In genomic region chr10:28468707-28469483, GRCh38 we compare ENCODE assay signal across 22 cellular contexts.
"Had no signal": no experiment of that assay in that cellular context is flagged by ENCODE, and none has a peak within 500 bp of the region (broad histone marks: within the 10 kb centered on the region; RNA-seq: fewer than 3 reads in every experiment).

No MANE protein-coding gene starts in this region.

- H3K4me1 ChIP-seq: pancreas, tibial artery had no signal

- DNase-seq: activated CD4-positive, alpha-beta T cell treated with anti-CD3 and anti-CD28 coated beads, Interleukin-2, amount 10 ng/mL, durations not matched to agents 24 days and 14 days; activated CD8-positive, alpha-beta T cell treated with anti-CD3 and anti-CD28 coated beads for 36 hours; activated naive CD4-positive, alpha-beta T cell; activated naive CD8-positive, alpha-beta T cell treated with anti-CD3 and anti-CD28 coated beads for 36 hours; activated T-cell treated with anti-CD3 and anti-CD28 coated beads, Interleukin-2, amount 50 U/mL, for 1 hour; amniotic stem cell; foreskin fibroblast; hypothalamus; islet precursor cell; left colon; pancreas; spleen; stimulated activated naive CD4-positive, alpha-beta T cell; SW 1271; tibial artery had no signal

- ATAC-seq: activated CD8-positive, alpha-beta T cell treated with anti-CD3 and anti-CD28 coated beads for 36 hours; activated T-helper 17 cell treated with anti-CD3 and anti-CD28 coated beads, Interleukin-2, amount 50 U/mL, for 72 hours; left colon had no signal

- H3K36me3 ChIP-seq: cardiac muscle cell, neural progenitor cell, pancreas, spleen, tibial artery had no signal

- H3K4me3 ChIP-seq: cardiac muscle cell, neural progenitor cell, pancreas, spleen, tibial artery had no signal

- H3K36me3 Mint-ChIP-seq: activated naive CD8-positive, alpha-beta T cell treated with anti-CD3 and anti-CD28 coated beads for 36 hours; memory B cell; neural progenitor cell had no signal

- H3K27ac ChIP-seq: cardiac muscle cell, epithelial cell of prostate, neural progenitor cell, pancreas, spleen, tibial artery had no signal

- H3K9me3 ChIP-seq: pancreas, spleen, tibial artery had no signal

- H3K4me3 Mint-ChIP-seq: activated CD4-positive, alpha-beta T cell treated with anti-CD3 and anti-CD28 coated beads, Interleukin-2, amount 10 ng/mL, durations not matched to agents 24 days and 14 days; activated CD8-positive, alpha-beta T cell treated with anti-CD3 and anti-CD28 coated beads for 36 hours; activated naive CD8-positive, alpha-beta T cell treated with anti-CD3 and anti-CD28 coated beads for 36 hours; activated T-helper 17 cell treated with anti-CD3 and anti-CD28 coated beads, Interleukin-2, amount 50 U/mL, for 72 hours; memory B cell; neural progenitor cell had no signal

- H3K27ac Mint-ChIP-seq: activated CD4-positive, alpha-beta T cell treated with anti-CD3 and anti-CD28 coated beads, Interleukin-2, amount 10 ng/mL, durations not matched to agents 24 days and 14 days; activated CD8-positive, alpha-beta T cell treated with anti-CD3 and anti-CD28 coated beads for 36 hours; activated naive CD8-positive, alpha-beta T cell treated with anti-CD3 and anti-CD28 coated beads for 36 hours; activated T-helper 17 cell treated with anti-CD3 and anti-CD28 coated beads, Interleukin-2, amount 50 U/mL, for 72 hours; memory B cell; neural progenitor cell had no signal

- FAIRE-seq: pancreas, TTC549, urothelium cell line had no signal

- H3K27me3 ChIP-seq: cardiac muscle cell, neural progenitor cell, pancreas, spleen, tibial artery had no signal

- H3K27me3 Mint-ChIP-seq: activated CD4-positive, alpha-beta T cell treated with anti-CD3 and anti-CD28 coated beads, Interleukin-2, amount 10 ng/mL, durations not matched to agents 24 days and 14 days; activated naive CD8-positive, alpha-beta T cell treated with anti-CD3 and anti-CD28 coated beads for 36 hours had no signal

- H3K4me1 Mint-ChIP-seq: activated CD4-positive, alpha-beta T cell treated with anti-CD3 and anti-CD28 coated beads, Interleukin-2, amount 10 ng/mL, durations not matched to agents 24 days and 14 days; activated naive CD8-positive, alpha-beta T cell treated with anti-CD3 and anti-CD28 coated beads for 36 hours; activated T-helper 17 cell treated with anti-CD3 and anti-CD28 coated beads, Interleukin-2, amount 50 U/mL, for 72 hours; memory B cell had no signal

- H3K4me2 ChIP-seq: neural progenitor cell had no signal

- H3K9me3 Mint-ChIP-seq: activated CD4-positive, alpha-beta T cell treated with anti-CD3 and anti-CD28 coated beads, Interleukin-2, amount 10 ng/mL, durations not matched to agents 24 days and 14 days; activated CD8-positive, alpha-beta T cell treated with anti-CD3 and anti-CD28 coated beads for 36 hours; activated naive CD8-positive, alpha-beta T cell treated with anti-CD3 and anti-CD28 coated beads for 36 hours; activated T-helper 17 cell treated with anti-CD3 and anti-CD28 coated beads, Interleukin-2, amount 50 U/mL, for 72 hours; memory B cell; neural progenitor cell had no signal

- H2AFZ ChIP-seq: neural progenitor cell had no signal

- H3K9ac ChIP-seq: neural progenitor cell had no signal
